ENCODE assay signal across 13 cellular contexts in the genomic region with DNA sequence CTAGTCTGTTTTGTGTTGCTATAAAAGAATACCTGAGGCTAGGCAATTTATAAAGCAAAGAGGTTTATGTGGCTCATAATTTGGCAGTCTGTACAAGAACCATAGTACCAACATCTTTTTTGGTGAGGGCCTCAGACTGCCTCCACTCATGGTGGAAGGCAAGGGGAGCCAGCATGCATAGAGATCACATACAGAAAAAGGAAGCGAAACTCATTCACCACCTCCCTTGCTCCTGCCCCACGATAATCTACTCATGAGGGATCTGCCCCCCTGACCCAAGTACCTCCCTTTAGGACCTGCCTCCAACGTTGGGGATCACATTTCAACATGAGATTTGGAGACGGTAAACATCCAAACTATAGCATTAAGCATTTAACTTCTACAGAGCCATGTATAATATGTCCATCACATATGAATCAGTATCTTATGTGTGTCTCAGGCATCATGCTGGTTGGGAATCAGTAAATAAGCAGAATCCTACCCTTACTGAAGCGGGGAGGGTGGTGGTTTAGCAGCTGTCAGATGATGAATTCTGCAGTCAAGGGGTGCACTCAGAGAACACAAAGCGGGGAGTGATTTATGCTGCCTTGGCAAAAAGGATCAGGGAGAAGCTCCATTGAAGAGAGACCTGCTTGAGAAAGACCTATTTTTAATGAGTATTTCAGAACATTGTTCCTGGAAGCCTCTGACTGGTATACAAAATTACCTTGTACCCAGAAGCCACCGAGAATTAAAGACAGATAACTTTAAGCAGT. TPM values are rescaled to one million over a fixed set of nuclear protein-coding genes. Genes with fewer than 3 reads are reported as not detected.
DNase-seq lines count a peak whose midpoint lies in the region; ATAC-seq and TF ChIP-seq lines count a peak whose summit lies in the region.
"Had no signal": no experiment of that assay in that cellular context is flagged by ENCODE, and none has a peak within 500 bp of the region (broad histone marks: within the 10 kb centered on the region; RNA-seq: fewer than 3 reads in every experiment).

No MANE protein-coding gene starts in this region.

- peaks cover 0 to 5% (median 2%) of the 10 kb centered on the region in 4 donors for H3K4me1 ChIP-seq in esophagus muscularis mucosa

- TF ChIP-seq POLR2A in GM18505 (IDR thresholded peaks at IDR 0.05; ENCODE audit: borderline replicate concordance, extremely low read depth, insufficient read depth, insufficient read length), result no peak
- no peak for TF ChIP-seq POLR2A in esophagus muscularis mucosa (IDR thresholded peaks at IDR 0.05; ENCODE audit: low read depth)

- POLR2A ChIA-PET in activated B cell treated with CpG ODN at 0.5 μM for 24 hours (lab: Charles Lee), result interaction anchor here (1.2 kb wide), 1 partner anchor 35 kb away, joined by 3 read pairs; a partner anchor contains a TSS

- no peak overlapping the region for H3K4me3 ChIP-seq in esophagus muscularis mucosa
- H3K4me3 ChIP-seq: PC-9, right atrium auricular region had no signal

- no peaks in the 10 kb centered on the region for H3K9me3 ChIP-seq in esophagus muscularis mucosa
- H3K9me3 ChIP-seq: right atrium auricular region had no signal

- intact Hi-C loops in activated B cell treated with CpG ODN at 0.5 μM for 24 hours (cut with micrococcal nuclease) (no loop called here), esophagus muscularis mucosa (cut with DNase I) (no loop called here)

- no peaks in the 10 kb centered on the region for H3K27me3 ChIP-seq in esophagus muscularis mucosa
- H3K27me3 ChIP-seq: right atrium auricular region had no signal

- DNase-seq in activated B cell treated with CpG ODN at 0.5 μM for 24 hours (no peak), LoVo (ENCODE audit: low spot score) (no peak), esophagus muscularis mucosa (ENCODE audit: extremely low spot score) (no peak), NCI-H82 (lab: John Stamatoyannopoulos, UW) (no peak)
- DNase-seq: activated CD8-positive, alpha-beta memory T cell treated with anti-CD3 and anti-CD28 coated beads, Interleukin-2, amount 50 U/mL, for 48 hours; cortex of kidney; DND-41; PC-9 had no signal

- peak overlapping the region; percentile 41 for H3K27ac Mint-ChIP-seq in activated B cell treated with CpG ODN at 0.5 μM for 24 hours

- H3K27me3 Mint-ChIP-seq in activated B cell treated with CpG ODN at 0.5 μM for 24 hours, result no peaks in the 10 kb centered on the region

- TF ChIP-seq EP300 in esophagus muscularis mucosa (IDR thresholded peaks at IDR 0.05), result no peak

- peaks cover 68 to 100% (median 92%) of the 10 kb centered on the region in 4 donors for H3K36me3 ChIP-seq in esophagus muscularis mucosa

- no peak for TF ChIP-seq CTCF in activated B cell treated with CpG ODN at 0.5 μM for 24 hours (IDR thresholded peaks at IDR 0.05)
- no peak for TF ChIP-seq CTCF in esophagus muscularis mucosa (IDR thresholded peaks at IDR 0.05)

- no peaks in the 10 kb centered on the region for H3K9me3 Mint-ChIP-seq in activated B cell treated with CpG ODN at 0.5 μM for 24 hours

- no peak overlapping the region for H3K27ac ChIP-seq in esophagus muscularis mucosa (replicated peaks in 1 of 4)
- H3K27ac ChIP-seq: PC-9 had no signal

- CTCF ChIA-PET in activated B cell treated with CpG ODN at 0.5 μM for 24 hours (lab: Charles Lee), result interaction anchor here (0.5 to 0.6 kb wide), 2 partner anchors 75 to 83 kb away, joined by 3 read pairs; no protein-coding TSS in a partner anchor

- H3K4me1 Mint-ChIP-seq in activated B cell treated with CpG ODN at 0.5 μM for 24 hours, result peaks cover 11% of the 10 kb centered on the region

- no peak overlapping the region for H3K4me3 Mint-ChIP-seq in activated B cell treated with CpG ODN at 0.5 μM for 24 hours

- peak; percentile 85 for ATAC-seq in GM18505 (IDR thresholded peaks at IDR 0.05; ENCODE audit: unreplicated experiment)
- peak; percentile 98 for ATAC-seq in GM21447 (IDR thresholded peaks at IDR 0.05; ENCODE audit: unreplicated experiment)
- peak; percentile 94 for ATAC-seq in HG03175 (IDR thresholded peaks at IDR 0.05; ENCODE audit: unreplicated experiment)
- peak; percentile 83 for ATAC-seq in activated B cell treated with CpG ODN at 0.5 μM for 24 hours (ENCODE audit: low read depth)
- ATAC-seq in HG03039 (IDR thresholded peaks at IDR 0.05; ENCODE audit: unreplicated experiment), result no peak

- H3K36me3 Mint-ChIP-seq in activated B cell treated with CpG ODN at 0.5 μM for 24 hours (ENCODE audit: low read depth), result peaks cover 96% of the 10 kb centered on the region

- 83% methylated on average over 7 of the region's 7 CpGs for WGBS in esophagus muscularis mucosa

RNA-seq across cellular contexts. Expression of a gene that starts 34.8 kb away (rescaled TPM):
- total RNA-seq in activated B cell treated with CpG ODN at 0.5 μM for 24 hours (28.5 and 36.8 TPM in 2 replicates), esophagus muscularis mucosa (10 to 100 TPM; 17.4 to 26.5 (median 23.1) TPM)

RNA-seq across cellular contexts. Expression of a gene that starts 34.9 kb away (rescaled TPM):
- total RNA-seq in activated B cell treated with CpG ODN at 0.5 μM for 24 hours (3.5 and 4.2 TPM in 2 replicates), esophagus muscularis mucosa (1 to 10 TPM; 2.9 to 3.5 (median 3.2) TPM)

RNA-seq across cellular contexts. Expression of a gene that starts 51.0 kb away (rescaled TPM):
- 0.44 and 0.69 TPM in 2 replicates for total RNA-seq in activated B cell treated with CpG ODN at 0.5 μM for 24 hours
- 10 to 100 TPM; 24.9 to 51.7 (median 31.5) TPM for total RNA-seq in esophagus muscularis mucosa

Comparison
In these comparisons a context has a peak if more than half of its experiments do, and no peak if none do; other contexts are left out.
1. RNA of a gene that starts 51.0 kb away (total RNA-seq): 24.9 to 51.7 TPM in esophagus muscularis mucosa; 0.44 to 0.69 TPM in activated B cell treated with CpG ODN at 0.5 μM for 24 hours; every median in the first group is over 10 times any median in the second.